ENCODE assay signal across 19 cellular contexts in the genomic region with DNA sequence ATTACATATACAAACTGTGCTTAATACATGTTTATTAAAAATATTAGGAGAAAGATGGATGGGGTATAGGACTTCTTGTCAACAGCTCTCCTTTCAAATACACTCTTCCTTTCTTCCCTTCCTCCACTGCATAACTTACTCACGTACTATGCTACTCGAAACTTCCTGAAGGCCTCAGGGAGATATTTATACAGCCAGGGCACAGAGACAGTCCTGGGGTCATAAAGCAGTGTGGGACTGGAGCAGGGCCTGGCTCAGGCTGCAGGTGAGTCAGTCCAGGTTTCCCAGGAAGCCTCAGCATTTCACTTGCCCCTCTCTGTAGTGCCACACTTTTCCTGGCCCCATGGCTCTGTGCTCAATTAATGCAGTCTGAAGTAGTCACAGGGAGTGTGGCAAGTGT.
"Had no signal": no experiment of that assay in that cellular context is flagged by ENCODE, and none has a peak within 500 bp of the region (broad histone marks: within the 10 kb centered on the region; RNA-seq: fewer than 3 reads in every experiment).

No MANE protein-coding gene starts in this region.

- H3K27me3 ChIP-seq: left lung, right lobe of liver, spleen, testis had no signal

- H3K4me3 Mint-ChIP-seq: activated B cell treated with CpG ODN at 0.5 μM for 24 hours; activated CD4-positive, alpha-beta T cell treated with anti-CD3 and anti-CD28 coated beads, Interleukin-2, amount 10 ng/mL, durations not matched to agents 24 days and 14 days; activated CD8-positive, alpha-beta T cell treated with anti-CD3 and anti-CD28 coated beads, Interleukin-2, amount 10 ng/mL, durations not matched to agents 7 days and 5 days; natural killer cell; stimulated activated naive CD8-positive, alpha-beta T cell treated with anti-CD3 and anti-CD28 coated beads, Interleukin-15, amount 100 ng/mL, for 72 hours had no signal

- H3K27ac Mint-ChIP-seq: activated B cell treated with CpG ODN at 0.5 μM for 24 hours; activated CD4-positive, alpha-beta T cell treated with anti-CD3 and anti-CD28 coated beads, Interleukin-2, amount 10 ng/mL, durations not matched to agents 24 days and 14 days; activated CD8-positive, alpha-beta T cell treated with anti-CD3 and anti-CD28 coated beads, Interleukin-2, amount 10 ng/mL, durations not matched to agents 7 days and 5 days; activated naive CD4-positive, alpha-beta T cell treated with anti-CD3 and anti-CD28 coated beads, Interleukin-2, amount 50 U/mL, for 72 hours; natural killer cell had no signal

- H3K9me3 Mint-ChIP-seq: activated B cell treated with CpG ODN at 0.5 μM for 24 hours; activated CD4-positive, alpha-beta T cell treated with anti-CD3 and anti-CD28 coated beads, Interleukin-2, amount 10 ng/mL, durations not matched to agents 24 days and 14 days; activated naive CD4-positive, alpha-beta T cell treated with anti-CD3 and anti-CD28 coated beads, Interleukin-2, amount 50 U/mL, for 72 hours; natural killer cell; stimulated activated naive CD8-positive, alpha-beta T cell treated with anti-CD3 and anti-CD28 coated beads, Interleukin-15, amount 100 ng/mL, for 72 hours had no signal

- H3K4me1 Mint-ChIP-seq: activated B cell treated with CpG ODN at 0.5 μM for 24 hours; activated CD4-positive, alpha-beta T cell treated with anti-CD3 and anti-CD28 coated beads, Interleukin-2, amount 10 ng/mL, durations not matched to agents 24 days and 14 days; natural killer cell; stimulated activated naive CD8-positive, alpha-beta T cell treated with anti-CD3 and anti-CD28 coated beads, Interleukin-15, amount 100 ng/mL, for 72 hours had no signal

- H3K36me3 Mint-ChIP-seq: natural killer cell had no signal

- H3K4me3 ChIP-seq: left lung, prostate gland, right lobe of liver, spleen, testis had no signal

- H3K27me3 Mint-ChIP-seq: activated B cell treated with CpG ODN at 0.5 μM for 24 hours; activated CD4-positive, alpha-beta T cell treated with anti-CD3 and anti-CD28 coated beads, Interleukin-2, amount 10 ng/mL, durations not matched to agents 24 days and 14 days; stimulated activated naive CD8-positive, alpha-beta T cell treated with anti-CD3 and anti-CD28 coated beads, Interleukin-15, amount 100 ng/mL, for 72 hours had no signal

- ATAC-seq: activated CD8-positive, alpha-beta T cell treated with anti-CD3 and anti-CD28 coated beads, Interleukin-2, amount 10 ng/mL, durations not matched to agents 7 days and 5 days; activated naive CD4-positive, alpha-beta T cell treated with anti-CD3 and anti-CD28 coated beads, Interleukin-2, amount 50 U/mL, for 72 hours; left lung; natural killer cell; right lobe of liver; stimulated activated naive CD8-positive, alpha-beta T cell treated with anti-CD3 and anti-CD28 coated beads, Interleukin-15, amount 100 ng/mL, for 72 hours had no signal

- H3K9me3 ChIP-seq: left lung, prostate gland, right lobe of liver, spleen, testis had no signal

- H3K27ac ChIP-seq: epithelial cell of prostate, left lung, prostate gland, right lobe of liver, spleen, testis had no signal

- H3K4me1 ChIP-seq: left lung, prostate gland, right lobe of liver, spleen had no signal

- H3K36me3 ChIP-seq: left lung, prostate gland, right lobe of liver, spleen had no signal

- DNase-seq: activated B cell treated with CpG ODN at 0.5 μM for 24 hours; activated CD4-positive, alpha-beta T cell treated with anti-CD3 and anti-CD28 coated beads, Interleukin-2, amount 10 ng/mL, durations not matched to agents 24 days and 14 days; activated CD8-positive, alpha-beta memory T cell treated with anti-CD3 and anti-CD28 coated beads, Interleukin-2, amount 50 U/mL, for 4 hours; activated CD8-positive, alpha-beta T cell treated with anti-CD3 and anti-CD28 coated beads, Interleukin-2, amount 10 ng/mL, durations not matched to agents 7 days and 5 days; activated effector memory CD4-positive, alpha-beta T cell treated with anti-CD3 and anti-CD28 coated beads, Interleukin-2, amount 50 U/mL, for 16 hours; activated T-cell treated with anti-CD3 and anti-CD28 coated beads, Interleukin-2, amount 50 U/mL, for 48 hours; amniotic stem cell; effector memory CD4-positive, alpha-beta T cell; left lung; natural killer cell; occipital lobe; right lobe of liver; spleen; stimulated activated naive CD8-positive, alpha-beta T cell treated with anti-CD3 and anti-CD28 coated beads, Interleukin-15, amount 100 ng/mL, for 72 hours; SW 1271; testis had no signal
